28 cellular contexts compared by ENCODE assay signal in genomic region chr4:96379524-96379923, GRCh38.
"Had no signal": no experiment of that assay in that cellular context is flagged by ENCODE, and none has a peak within 500 bp of the region (broad histone marks: within the 10 kb centered on the region; RNA-seq: fewer than 3 reads in every experiment).

No MANE protein-coding gene starts in this region.

- ATAC-seq: esophagus mucosa; gastrocnemius medialis; heart left ventricle; left cardiac atrium; left lung; naive thymus-derived CD4-positive, alpha-beta T cell; psoas muscle; right cardiac atrium; stimulated activated naive B cell treated with anti-CD40 and anti-IgM and Interleukin-4, amounts not matched to agents 10 μg/mL and 1 μg/mL and 100 μg/mL, for 72 hours; upper lobe of right lung had no signal

- H3K27ac ChIP-seq: dorsolateral prefrontal cortex, epithelial cell of prostate, gastrocnemius medialis, heart left ventricle, hepatocyte, left lung, ovary, psoas muscle, sigmoid colon, skin epidermis, spleen, suprapubic skin, transverse colon, upper lobe of right lung, uterus had no signal

- H3K79me2 ChIP-seq: hepatocyte had no signal

- H3K27me3 ChIP-seq: dorsolateral prefrontal cortex, gastrocnemius medialis, heart left ventricle, hepatocyte, left lung, ovary, sigmoid colon, spleen, suprapubic skin, transverse colon, upper lobe of right lung, uterus had no signal

- H3K9me3 ChIP-seq: gastrocnemius medialis, ovary, psoas muscle, sigmoid colon, transverse colon, upper lobe of right lung, uterus had no signal

- DNase-seq: dorsolateral prefrontal cortex; effector CD4-positive, alpha-beta T cell; foreskin fibroblast; gastrocnemius medialis; heart left ventricle; left cardiac atrium; left lung; mammary epithelial cell; mesendoderm; midbrain; naive thymus-derived CD4-positive, alpha-beta T cell; nucleus accumbens; ovary; posterior cingulate gyrus; psoas muscle; right cardiac atrium; sigmoid colon; spleen; stimulated activated CD4-positive, alpha-beta T cell treated with anti-CD3 and anti-CD28 coated beads, Interleukin-2, amount 100 ng/mL, for 48 hours; stimulated activated naive B cell treated with anti-CD40 and anti-IgM and Interleukin-4, amounts not matched to agents 10 μg/mL and 1 μg/mL and 100 μg/mL, for 72 hours; transverse colon; upper lobe of right lung; uterus had no signal

- H3K4me2 ChIP-seq: hepatocyte had no signal

- H3K4me3 ChIP-seq: dorsolateral prefrontal cortex, gastrocnemius medialis, heart left ventricle, hepatocyte, left lung, ovary, psoas muscle, sigmoid colon, skin epidermis, spleen, suprapubic skin, transverse colon, upper lobe of right lung, uterus had no signal

- H2AFZ ChIP-seq: hepatocyte had no signal

- H3K4me1 ChIP-seq: gastrocnemius medialis, heart left ventricle, left lung, psoas muscle, sigmoid colon, spleen, suprapubic skin, transverse colon, upper lobe of right lung, uterus had no signal

- H3K36me3 ChIP-seq: gastrocnemius medialis, heart left ventricle, left lung, ovary, sigmoid colon, spleen, suprapubic skin, transverse colon, upper lobe of right lung, uterus had no signal
